In genomic region chr2:69771461-69771860, GRCh38 we compare ENCODE assay signal across 1 cellular context.
TF ChIP-seq lines count a peak whose summit lies in the region.

No MANE protein-coding gene starts in this region.

TF ChIP-seq in GM12878, 131 proteins besides CTCF, POLR2A, EP300 and RAD21:
- TF ChIP-seq JUNB (IDR thresholded peaks at IDR 0.05) (peak; percentile 30; the same call in 1 of the 2 replicates), CHD4 (IDR thresholded peaks at IDR 0.05) (no peak), IKZF2 (IDR thresholded peaks at IDR 0.05) (peak in 1 of 2 experiments; percentile 24; a peak in 1 of 4 replicates), DPF2 (IDR thresholded peaks at IDR 0.05) (peak; percentile 39; the same call in 1 of the 2 replicates), STAT1 (conservative IDR thresholded peaks at IDR 0.05) (no peak), ZBED1 (IDR thresholded peaks at IDR 0.05; ENCODE audit: borderline replicate concordance) (no peak), ZNF24 (IDR thresholded peaks at IDR 0.05) (no peak), ZNF384 (IDR thresholded peaks at IDR 0.05; ENCODE audit: borderline replicate concordance, low read depth, low read length) (no peak), USF1 (IDR thresholded peaks at IDR 0.05; ENCODE audit: borderline replicate concordance, extremely low read length, insufficient read depth, low read depth, low read length) (no peak), IKZF1 (conservative IDR thresholded peaks at IDR 0.05) (peak; percentile 44), SMC3 (IDR thresholded peaks at IDR 0.05; ENCODE audit: borderline replicate concordance, low read length) (no peak), MXI1 (IDR thresholded peaks at IDR 0.05; ENCODE audit: low read depth, low read length) (no peak), BMI1 (IDR thresholded peaks at IDR 0.05; ENCODE audit: borderline replicate concordance) (no peak)
- TF ChIP-seq, protein P1, sequence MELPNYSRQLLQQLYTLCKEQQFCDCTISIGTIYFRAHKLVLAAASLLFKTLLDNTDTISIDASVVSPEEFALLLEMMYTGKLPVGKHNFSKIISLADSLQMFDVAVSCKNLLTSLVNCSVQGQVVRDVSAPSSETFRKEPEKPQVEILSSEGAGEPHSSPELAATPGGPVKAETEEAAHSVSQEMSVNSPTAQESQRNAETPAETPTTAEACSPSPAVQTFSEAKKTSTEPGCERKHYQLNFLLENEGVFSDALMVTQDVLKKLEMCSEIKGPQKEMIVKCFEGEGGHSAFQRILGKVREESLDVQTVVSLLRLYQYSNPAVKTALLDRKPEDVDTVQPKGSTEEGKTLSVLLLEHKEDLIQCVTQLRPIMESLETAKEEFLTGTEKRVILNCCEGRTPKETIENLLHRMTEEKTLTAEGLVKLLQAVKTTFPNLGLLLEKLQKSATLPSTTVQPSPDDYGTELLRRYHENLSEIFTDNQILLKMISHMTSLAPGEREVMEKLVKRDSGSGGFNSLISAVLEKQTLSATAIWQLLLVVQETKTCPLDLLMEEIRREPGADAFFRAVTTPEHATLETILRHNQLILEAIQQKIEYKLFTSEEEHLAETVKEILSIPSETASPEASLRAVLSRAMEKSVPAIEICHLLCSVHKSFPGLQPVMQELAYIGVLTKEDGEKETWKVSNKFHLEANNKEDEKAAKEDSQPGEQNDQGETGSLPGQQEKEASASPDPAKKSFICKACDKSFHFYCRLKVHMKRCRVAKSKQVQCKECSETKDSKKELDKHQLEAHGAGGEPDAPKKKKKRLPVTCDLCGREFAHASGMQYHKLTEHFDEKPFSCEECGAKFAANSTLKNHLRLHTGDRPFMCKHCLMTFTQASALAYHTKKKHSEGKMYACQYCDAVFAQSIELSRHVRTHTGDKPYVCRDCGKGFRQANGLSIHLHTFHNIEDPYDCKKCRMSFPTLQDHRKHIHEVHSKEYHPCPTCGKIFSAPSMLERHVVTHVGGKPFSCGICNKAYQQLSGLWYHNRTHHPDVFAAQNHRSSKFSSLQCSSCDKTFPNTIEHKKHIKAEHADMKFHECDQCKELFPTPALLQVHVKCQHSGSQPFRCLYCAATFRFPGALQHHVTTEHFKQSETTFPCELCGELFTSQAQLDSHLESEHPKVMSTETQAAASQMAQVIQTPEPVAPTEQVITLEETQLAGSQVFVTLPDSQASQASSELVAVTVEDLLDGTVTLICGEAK (IDR thresholded peaks at IDR 0.05; ENCODE audit: borderline replicate concordance) = no peak
